Comparison of ENCODE assay signal across 16 cellular contexts in the genomic region with DNA sequence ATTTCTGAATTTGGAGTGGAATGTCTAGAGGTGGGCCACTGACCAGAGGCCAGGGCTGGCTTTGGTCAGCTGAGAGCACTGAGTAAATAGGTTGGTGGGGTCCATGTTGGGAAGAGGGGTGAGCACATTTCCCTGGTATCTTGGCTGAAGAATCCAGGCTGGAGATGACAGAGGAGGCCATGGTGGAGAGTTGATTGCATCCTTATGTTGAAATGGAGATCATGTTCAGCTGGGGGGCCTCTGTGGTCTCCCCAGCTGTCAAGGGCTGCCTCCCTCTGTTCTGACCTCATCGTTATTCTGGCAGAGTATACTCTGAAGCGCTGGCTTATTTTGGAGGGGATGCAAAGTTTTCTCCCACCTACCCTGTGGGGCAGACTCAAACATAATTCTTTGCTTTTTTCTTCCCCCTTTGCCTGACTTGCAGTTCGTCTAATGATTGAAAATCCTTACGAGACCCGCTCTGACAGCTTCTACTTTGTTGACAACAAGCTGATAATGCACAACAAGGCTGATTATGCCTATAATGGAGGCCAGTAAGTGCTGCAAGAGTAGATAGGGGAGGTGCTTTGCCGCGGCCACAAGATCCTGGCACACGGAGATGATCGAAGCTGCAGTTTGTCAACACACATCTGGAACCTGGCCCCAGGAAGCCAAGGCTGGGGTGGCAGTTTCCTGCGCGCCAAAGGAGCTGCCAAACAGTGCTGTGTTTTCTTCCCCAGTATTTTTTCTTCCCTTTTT. TPM values are rescaled to one million over a fixed set of nuclear protein-coding genes. Genes with fewer than 3 reads are reported as not detected.
DNase-seq lines count a peak whose midpoint lies in the region; ATAC-seq, FAIRE-seq and TF ChIP-seq lines count a peak whose summit lies in the region.
"Had no signal": no experiment of that assay in that cellular context is flagged by ENCODE, and none has a peak within 500 bp of the region (broad histone marks: within the 10 kb centered on the region; RNA-seq: fewer than 3 reads in every experiment).

No MANE protein-coding gene starts in this region.

- H3K4me1 Mint-ChIP-seq in activated naive CD8-positive, alpha-beta T cell treated with anti-CD3 and anti-CD28 coated beads, Interleukin-2, amount 10 ng/mL, durations not matched to agents 7 days and 5 days = peaks cover 21% of the 10 kb centered on the region
- H3K4me1 Mint-ChIP-seq in activated naive CD8-positive, alpha-beta T cell treated with anti-CD3 and anti-CD28 coated beads for 36 hours = peaks cover 8% of the 10 kb centered on the region
- H3K4me1 Mint-ChIP-seq in type B pancreatic cell (ENCODE audit: unreplicated experiment) = peaks cover 26% of the 10 kb centered on the region

- no peak for DNase-seq in activated naive CD8-positive, alpha-beta T cell treated with anti-CD3 and anti-CD28 coated beads, Interleukin-2, amount 10 ng/mL, durations not matched to agents 7 days and 5 days
- DNase-seq in activated naive CD8-positive, alpha-beta T cell treated with anti-CD3 and anti-CD28 coated beads for 36 hours = no peak
- peak; percentile 64 for DNase-seq in amniotic epithelial cell (ENCODE audit: low read depth)
- no peak for DNase-seq in HepG2 (ENCODE audit: low spot score)
- DNase-seq in type B pancreatic cell (ENCODE audit: extremely low spot score, unreplicated experiment) = no peak
- DNase-seq in NCI-H226 = no peak
- DNase-seq in NCI-H2081 (lab: John Stamatoyannopoulos, UW) = no peak
- DNase-seq: activated CD4-positive, alpha-beta T cell treated with anti-CD3 and anti-CD28 coated beads for 48 hours; DMS153; heart right ventricle; NCI-H1092; stimulated activated CD4-positive, alpha-beta T cell treated with anti-CD3 and anti-CD28 coated beads, Interleukin-15, amount 100 ng/mL, for 24 hours; testis had no signal

- H3K4me1 ChIP-seq in HepG2 (ENCODE audit: insufficient read depth, low read length) = peaks cover 23% of the 10 kb centered on the region
- H3K4me1 ChIP-seq: testis had no signal

- CTCF ChIA-PET in HepG2 (lab: Yijun Ruan, JAX; ENCODE audit: low intra/inter-chr PET ratio, low total read pairs) = no interaction called here

- no peaks in the 10 kb centered on the region for H3K9me3 Mint-ChIP-seq in activated naive CD8-positive, alpha-beta T cell treated with anti-CD3 and anti-CD28 coated beads, Interleukin-2, amount 10 ng/mL, durations not matched to agents 7 days and 5 days
- H3K9me3 Mint-ChIP-seq in activated naive CD8-positive, alpha-beta T cell treated with anti-CD3 and anti-CD28 coated beads for 36 hours = no peaks in the 10 kb centered on the region
- H3K9me3 Mint-ChIP-seq in type B pancreatic cell = no peaks in the 10 kb centered on the region

- H3K27me3 Mint-ChIP-seq in activated naive CD8-positive, alpha-beta T cell treated with anti-CD3 and anti-CD28 coated beads, Interleukin-2, amount 10 ng/mL, durations not matched to agents 7 days and 5 days = no peaks in the 10 kb centered on the region
- no peaks in the 10 kb centered on the region for H3K27me3 Mint-ChIP-seq in activated naive CD8-positive, alpha-beta T cell treated with anti-CD3 and anti-CD28 coated beads for 36 hours
- no peaks in the 10 kb centered on the region for H3K27me3 Mint-ChIP-seq in type B pancreatic cell

- H2AFZ ChIP-seq in HepG2 (ENCODE audit: low read length) = no peak overlapping the region

- peak overlapping the region in 1 of 3 experiments; percentile 7; a peak in 1 of 6 replicates for H3K4me3 ChIP-seq in HepG2 (replicated peaks in 1 of 3; ENCODE audit: insufficient read depth in 1 of 3, low read depth in 2 of 3, low read length in 3 of 3)
- H3K4me3 ChIP-seq: heart right ventricle, lung, testis had no signal

- 96% methylated on average over 11 of the region's 11 CpGs for WGBS in HepG2 (ENCODE audit: low lambda C conversion rate)

- H3K36me3 ChIP-seq in HepG2 (replicated peaks in 1 of 2; ENCODE audit: control insufficient read depth in 1 of 2, insufficient read depth in 2 of 2, low read length in 2 of 2) = peaks cover 7 to 59% of the 10 kb centered on the region in 2 experiments

- H3K79me2 ChIP-seq in HepG2 (ENCODE audit: insufficient read depth, low read length) = no peaks in the 10 kb centered on the region

- TF ChIP-seq CTCF in HepG2 (CRISPR knock-in tag; IDR thresholded peaks at IDR 0.05) = no peak
- TF ChIP-seq CTCF in type B pancreatic cell (conservative IDR thresholded peaks at IDR 0.05) = no peak

- H3K27ac Mint-ChIP-seq in activated naive CD8-positive, alpha-beta T cell treated with anti-CD3 and anti-CD28 coated beads, Interleukin-2, amount 10 ng/mL, durations not matched to agents 7 days and 5 days = peak overlapping the region; percentile 59
- no peak overlapping the region for H3K27ac Mint-ChIP-seq in activated naive CD8-positive, alpha-beta T cell treated with anti-CD3 and anti-CD28 coated beads for 36 hours
- H3K27ac Mint-ChIP-seq in type B pancreatic cell = peak overlapping the region; percentile 82

- H3K4me3 Mint-ChIP-seq in activated naive CD8-positive, alpha-beta T cell treated with anti-CD3 and anti-CD28 coated beads, Interleukin-2, amount 10 ng/mL, durations not matched to agents 7 days and 5 days = no peak overlapping the region
- H3K4me3 Mint-ChIP-seq in activated naive CD8-positive, alpha-beta T cell treated with anti-CD3 and anti-CD28 coated beads for 36 hours = no peak overlapping the region
- peak overlapping the region; percentile 52 for H3K4me3 Mint-ChIP-seq in type B pancreatic cell

- peaks cover 28% of the 10 kb centered on the region for H3K36me3 Mint-ChIP-seq in activated naive CD8-positive, alpha-beta T cell treated with anti-CD3 and anti-CD28 coated beads, Interleukin-2, amount 10 ng/mL, durations not matched to agents 7 days and 5 days
- H3K36me3 Mint-ChIP-seq in activated naive CD8-positive, alpha-beta T cell treated with anti-CD3 and anti-CD28 coated beads for 36 hours = peaks cover 26% of the 10 kb centered on the region
- H3K36me3 Mint-ChIP-seq in type B pancreatic cell = peaks cover 28% of the 10 kb centered on the region

- no peaks in the 10 kb centered on the region for H3K9me3 ChIP-seq in HepG2 (ENCODE audit: low read length)
- H3K9me3 ChIP-seq: heart right ventricle, testis had no signal

- no peak for TF ChIP-seq POLR2A in HepG2 (IDR thresholded peaks at IDR 0.05; ENCODE audit: insufficient read depth in 1 of 2, low read depth in 2 of 2, low read length in 2 of 2)

- POLR2A ChIA-PET in activated naive CD8-positive, alpha-beta T cell treated with anti-CD3 and anti-CD28 coated beads, Interleukin-2, amount 10 ng/mL, durations not matched to agents 7 days and 5 days (lab: Charles Lee) = no interaction called here
- POLR2A ChIA-PET in HepG2 (lab: Yijun Ruan, JAX) = no interaction called here

- intact Hi-C loops in HepG2 (cut with micrococcal nuclease; ENCODE audit: unreplicated experiment) = no loop called here

- no peak for TF ChIP-seq RAD21 in HepG2 (CRISPR knock-in tag; IDR thresholded peaks at IDR 0.05)

- no TSS peak for BruUV-seq in HepG2 (replicated peaks; lab: Mats Ljungman, UMichigan)

- H3K27ac ChIP-seq in HepG2 (ENCODE audit: extremely low read length, insufficient read depth, low read length) = peak overlapping the region; percentile 40

- ATAC-seq in activated naive CD8-positive, alpha-beta T cell treated with anti-CD3 and anti-CD28 coated beads, Interleukin-2, amount 10 ng/mL, durations not matched to agents 7 days and 5 days (ENCODE audit: low read depth) = no peak
- ATAC-seq in HepG2 (peak; percentile 52; the same call in 2 of the 3 replicates), GM18517 (IDR thresholded peaks at IDR 0.05; ENCODE audit: unreplicated experiment) (no peak)

- no peak for FAIRE-seq in HepG2 (lab: Jason Lieb, UNC)
- FAIRE-seq: bronchial epithelial cell had no signal

- peak overlapping the region; percentile 46 for H3K4me2 ChIP-seq in HepG2 (ENCODE audit: low read depth, low read length)

- H3K27me3 ChIP-seq in HepG2 (ENCODE audit: control insufficient read depth in 1 of 2, insufficient read depth in 2 of 2, low read length in 2 of 2) = no peaks in the 10 kb centered on the region
- H3K27me3 ChIP-seq: heart right ventricle, testis had no signal

- no peaks in the 10 kb centered on the region for H4K20me1 ChIP-seq in HepG2 (ENCODE audit: insufficient read depth, low read length)

- TF ChIP-seq EP300 in HepG2 (IDR thresholded peaks at IDR 0.05; ENCODE audit: low read depth in 2 of 2, low read length in 2 of 2) (no peak), HepG2 (CRISPR knock-in tag; IDR thresholded peaks at IDR 0.05; ENCODE audit: borderline replicate concordance) (no peak)

- no peak overlapping the region for H3K9ac ChIP-seq in HepG2 (ENCODE audit: insufficient read depth, low read depth, low read length)

- in situ Hi-C loops in HepG2 (cut with HindIII; ENCODE audit: extremely low pct_ligation_motif_present, low pct_unique_long_range_greater_than_20kb) = no loop called here

RNA-seq across cellular contexts. Expression of gene ACADS, which starts 6.0 kb away (rescaled TPM):
- total RNA-seq in activated naive CD8-positive, alpha-beta T cell treated with anti-CD3 and anti-CD28 coated beads, Interleukin-2, amount 10 ng/mL, durations not matched to agents 7 days and 5 days = 10 to 100 TPM; 17.1 to 22.0 TPM
- 10 to 100 TPM; 11.4 to 13.4 TPM for total RNA-seq in activated naive CD8-positive, alpha-beta T cell treated with anti-CD3 and anti-CD28 coated beads for 36 hours
- total RNA-seq in HepG2 (2016; rRNA removed; fragmentation: Illumina TruSeq; extraction: Trizol) (22.4 and 27.7 TPM in 2 replicates), type B pancreatic cell (ENCODE audit: low replicate concordance) (12.1 and 16.4 TPM in 2 replicates)
- 6.0 and 6.3 TPM in 2 replicates for total RNA-seq in HepG2 (2016; cell fraction: cytosol; rRNA removed; fragmentation: Illumina TruSeq; extraction: Trizol; ENCODE audit: low read depth)
- total RNA-seq in HepG2 (2016; cell fraction: insoluble cytoplasmic fraction; rRNA removed; fragmentation: Illumina TruSeq; extraction: Trizol) = 23.1 and 29.1 TPM in 2 replicates
- total RNA-seq in HepG2 (2016; cell fraction: membrane; rRNA removed; fragmentation: Illumina TruSeq; extraction: Trizol) = 9.4 and 9.6 TPM in 2 replicates
- 15.4 and 17.9 TPM in 2 replicates for total RNA-seq in HepG2 (2016; cell fraction: nucleus; rRNA removed; fragmentation: Illumina TruSeq; extraction: Trizol)
- polyA plus RNA-seq in HepG2 (2011; rRNA removed) = 17.4 and 25.4 TPM in 2 replicates
- polyA plus RNA-seq in HepG2 (2011; cell fraction: cytosol; rRNA removed) = 18.0 and 24.2 TPM in 2 replicates
- polyA plus RNA-seq in HepG2 (2011; cell fraction: nucleus; rRNA removed) = 56.5 and 57.9 TPM in 2 replicates
- polyA plus RNA-seq in HepG2 (2012) = 16.1 and 18.5 TPM in 2 replicates
- polyA plus RNA-seq in HepG2 (2016; cell fraction: cytosol; fragmentation: Illumina TruSeq; extraction: Trizol; ENCODE audit: low read depth) = 4.5 and 4.6 TPM in 2 replicates
- polyA plus RNA-seq in HepG2 (2016; cell fraction: insoluble cytoplasmic fraction; fragmentation: Illumina TruSeq; extraction: Trizol; ENCODE audit: low read depth) = 17.0 and 22.0 TPM in 2 replicates
- 5.6 and 5.7 TPM in 2 replicates for polyA plus RNA-seq in HepG2 (2016; cell fraction: membrane; fragmentation: Illumina TruSeq; extraction: Trizol; ENCODE audit: low read depth)
- 30.9 and 31.9 TPM in 2 replicates for polyA plus RNA-seq in HepG2 (2016; cell fraction: nucleus; fragmentation: Illumina TruSeq; extraction: Trizol; ENCODE audit: insufficient read depth, low read depth)
- polyA minus RNA-seq in HepG2 (2011; rRNA and poly(A)+ RNA removed; ENCODE audit: low replicate concordance) = 6.9 and 23.2 TPM in 2 replicates
- polyA minus RNA-seq in HepG2 (2011; cell fraction: cytosol; rRNA and poly(A)+ RNA removed) = 15.2 and 16.1 TPM in 2 replicates
- 9.3 and 10.6 TPM in 2 replicates for polyA minus RNA-seq in HepG2 (2011; cell fraction: nucleus; rRNA and poly(A)+ RNA removed)

RNA-seq across cellular contexts. Expression of gene UNC119B, which starts 9.4 kb away (rescaled TPM):
- total RNA-seq in activated naive CD8-positive, alpha-beta T cell treated with anti-CD3 and anti-CD28 coated beads, Interleukin-2, amount 10 ng/mL, durations not matched to agents 7 days and 5 days = 10 to 100 TPM; 19.5 to 23.7 TPM
- 10 to 100 TPM; 24.1 to 25.5 TPM for total RNA-seq in activated naive CD8-positive, alpha-beta T cell treated with anti-CD3 and anti-CD28 coated beads for 36 hours
- total RNA-seq in HepG2 (2016; rRNA removed; fragmentation: Illumina TruSeq; extraction: Trizol) = 19.6 and 30.7 TPM in 2 replicates
- 4.9 and 5.2 TPM in 2 replicates for total RNA-seq in HepG2 (2016; cell fraction: cytosol; rRNA removed; fragmentation: Illumina TruSeq; extraction: Trizol; ENCODE audit: low read depth)
- 20.3 and 28.2 TPM in 2 replicates for total RNA-seq in HepG2 (2016; cell fraction: insoluble cytoplasmic fraction; rRNA removed; fragmentation: Illumina TruSeq; extraction: Trizol)
- 13.5 and 13.6 TPM in 2 replicates for total RNA-seq in HepG2 (2016; cell fraction: membrane; rRNA removed; fragmentation: Illumina TruSeq; extraction: Trizol)
- total RNA-seq in HepG2 (2016; cell fraction: nucleus; rRNA removed; fragmentation: Illumina TruSeq; extraction: Trizol) = 15.8 and 19.8 TPM in 2 replicates
- polyA plus RNA-seq in HepG2 (2011; rRNA removed) = 18.6 and 19.7 TPM in 2 replicates
- polyA plus RNA-seq in HepG2 (2011; cell fraction: cytosol; rRNA removed) = 14.9 and 17.8 TPM in 2 replicates
- polyA plus RNA-seq in HepG2 (2011; cell fraction: nucleus; rRNA removed) = 19.3 and 19.7 TPM in 2 replicates
- 16.7 and 17.6 TPM in 2 replicates for polyA plus RNA-seq in HepG2 (2012)
- 3.8 and 4.1 TPM in 2 replicates for polyA plus RNA-seq in HepG2 (2016; cell fraction: cytosol; fragmentation: Illumina TruSeq; extraction: Trizol; ENCODE audit: low read depth)
- polyA plus RNA-seq in HepG2 (2016; cell fraction: insoluble cytoplasmic fraction; fragmentation: Illumina TruSeq; extraction: Trizol; ENCODE audit: low read depth) = 27.6 and 27.9 TPM in 2 replicates
- polyA plus RNA-seq in HepG2 (2016; cell fraction: membrane; fragmentation: Illumina TruSeq; extraction: Trizol; ENCODE audit: low read depth) = 9.0 TPM in 2 replicates
- polyA plus RNA-seq in HepG2 (2016; cell fraction: nucleus; fragmentation: Illumina TruSeq; extraction: Trizol; ENCODE audit: insufficient read depth, low read depth) = 25.6 and 26.1 TPM in 2 replicates
- 27.6 and 29.3 TPM in 2 replicates for polyA minus RNA-seq in HepG2 (2011; rRNA and poly(A)+ RNA removed; ENCODE audit: low replicate concordance)
- polyA minus RNA-seq in HepG2 (2011; cell fraction: cytosol; rRNA and poly(A)+ RNA removed) = 14.1 and 15.8 TPM in 2 replicates
- polyA minus RNA-seq in HepG2 (2011; cell fraction: nucleus; rRNA and poly(A)+ RNA removed) = 11.6 and 11.8 TPM in 2 replicates
- 39.2 and 57.2 TPM in 2 replicates for total RNA-seq in type B pancreatic cell (ENCODE audit: low replicate concordance)

RNA-seq across cellular contexts. Expression of gene MLEC, which starts 32.7 kb away (rescaled TPM):
- 10 to 100 TPM; 64.5 to 76.1 TPM for total RNA-seq in activated naive CD8-positive, alpha-beta T cell treated with anti-CD3 and anti-CD28 coated beads, Interleukin-2, amount 10 ng/mL, durations not matched to agents 7 days and 5 days
- total RNA-seq in activated naive CD8-positive, alpha-beta T cell treated with anti-CD3 and anti-CD28 coated beads for 36 hours = 10 to 100 TPM; 93.1 to 99.5 TPM
- total RNA-seq in HepG2 (2016; rRNA removed; fragmentation: Illumina TruSeq; extraction: Trizol) (95.5 and 156 TPM in 2 replicates), type B pancreatic cell (ENCODE audit: low replicate concordance) (168 and 172 TPM in 2 replicates)
- 31.1 and 43.3 TPM in 2 replicates for total RNA-seq in HepG2 (2016; cell fraction: cytosol; rRNA removed; fragmentation: Illumina TruSeq; extraction: Trizol; ENCODE audit: low read depth)
- total RNA-seq in HepG2 (2016; cell fraction: insoluble cytoplasmic fraction; rRNA removed; fragmentation: Illumina TruSeq; extraction: Trizol) = 92.5 and 153 TPM in 2 replicates
- total RNA-seq in HepG2 (2016; cell fraction: membrane; rRNA removed; fragmentation: Illumina TruSeq; extraction: Trizol) = 74.8 and 84.9 TPM in 2 replicates
- total RNA-seq in HepG2 (2016; cell fraction: nucleus; rRNA removed; fragmentation: Illumina TruSeq; extraction: Trizol) = 133 and 164 TPM in 2 replicates
- polyA plus RNA-seq in HepG2 (2011; rRNA removed) = 35.3 and 49.8 TPM in 2 replicates
- polyA plus RNA-seq in HepG2 (2011; cell fraction: cytosol; rRNA removed) = 26.8 and 37.8 TPM in 2 replicates
- polyA plus RNA-seq in HepG2 (2011; cell fraction: nucleus; rRNA removed) = 18.9 and 25.8 TPM in 2 replicates
- polyA plus RNA-seq in HepG2 (2012) = 53.8 and 55.5 TPM in 2 replicates
- 50.6 and 60.4 TPM in 2 replicates for polyA plus RNA-seq in HepG2 (2016; cell fraction: cytosol; fragmentation: Illumina TruSeq; extraction: Trizol; ENCODE audit: low read depth)
- 79.3 and 82.1 TPM in 2 replicates for polyA plus RNA-seq in HepG2 (2016; cell fraction: insoluble cytoplasmic fraction; fragmentation: Illumina TruSeq; extraction: Trizol; ENCODE audit: low read depth)
- polyA plus RNA-seq in HepG2 (2016; cell fraction: membrane; fragmentation: Illumina TruSeq; extraction: Trizol; ENCODE audit: low read depth) = 61.3 and 75.0 TPM in 2 replicates
- polyA plus RNA-seq in HepG2 (2016; cell fraction: nucleus; fragmentation: Illumina TruSeq; extraction: Trizol; ENCODE audit: insufficient read depth, low read depth) = 177 and 196 TPM in 2 replicates
- polyA minus RNA-seq in HepG2 (2011; rRNA and poly(A)+ RNA removed; ENCODE audit: low replicate concordance) = 39.9 and 58.9 TPM in 2 replicates
- 37.0 and 60.4 TPM in 2 replicates for polyA minus RNA-seq in HepG2 (2011; cell fraction: cytosol; rRNA and poly(A)+ RNA removed)
- 19.3 and 30.8 TPM in 2 replicates for polyA minus RNA-seq in HepG2 (2011; cell fraction: nucleus; rRNA and poly(A)+ RNA removed)
